1 cellular context compared by ENCODE assay signal in the genomic region with DNA sequence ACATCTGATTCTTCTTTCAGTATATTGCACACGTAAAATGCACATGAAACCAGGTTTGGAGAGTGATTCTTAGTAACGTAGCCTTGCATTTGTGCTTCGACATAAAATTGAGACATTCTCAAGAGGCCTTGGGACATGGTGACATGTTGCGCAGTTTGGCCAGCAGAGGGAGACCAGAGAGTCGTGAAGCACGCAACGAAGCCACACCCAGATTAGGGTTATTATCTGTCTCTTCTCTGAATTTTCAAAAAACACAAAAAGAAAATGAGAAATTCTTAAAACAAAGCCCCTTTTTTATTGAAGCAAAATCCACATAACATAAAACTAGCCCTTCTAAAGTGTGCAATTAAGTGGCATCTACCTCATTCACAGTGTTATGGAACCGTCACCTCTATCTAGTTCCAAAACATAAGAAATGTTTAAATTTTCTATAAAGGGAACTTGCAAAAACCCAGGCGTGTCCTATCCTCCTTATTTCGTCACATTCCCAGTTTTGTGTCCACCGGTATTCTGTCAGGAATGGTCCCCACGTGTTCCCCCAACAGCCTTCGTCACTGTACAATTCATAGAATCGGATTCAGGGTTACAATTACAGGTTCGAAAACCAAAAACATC.
A peak's percentile ranks its signal among the peaks of the same experiment; 100 is the strongest.
TF ChIP-seq lines count a peak whose summit lies in the region.

No MANE protein-coding gene starts in this region.

TF ChIP-seq in K562, 482 proteins besides CTCF, POLR2A, EP300 and RAD21 (continued from another document and continues in another):
- TF ChIP-seq AFF4 (CRISPR knock-in tag; IDR thresholded peaks at IDR 0.05) (no peak), ZNF830 (CRISPR knock-in tag; IDR thresholded peaks at IDR 0.05) (no peak), PHF8 (IDR thresholded peaks at IDR 0.05; ENCODE audit: borderline replicate concordance, low read length) (no peak), ZNF140 (CRISPR knock-in tag; IDR thresholded peaks at IDR 0.05) (0 out of 2 replicates have a peak, but pooled peaks have one; percentile 38), BDP1 (IDR thresholded peaks at IDR 0.05; ENCODE audit: insufficient read depth, insufficient read length) (no peak), GTF2E2 (tag; IDR thresholded peaks at IDR 0.05) (no peak), KAT7 (CRISPR knock-in tag; IDR thresholded peaks at IDR 0.05; ENCODE audit: borderline replicate concordance) (no peak), YY1 (IDR thresholded peaks at IDR 0.05; ENCODE audit: borderline replicate concordance in 1 of 3, control insufficient read depth in 1 of 3, extremely low read depth in 1 of 3, insufficient read depth in 3 of 3, insufficient read length in 1 of 3, insufficient replicate concordance in 2 of 3, low read depth in 1 of 3, low read length in 2 of 3) (no peak), ARNT (IDR thresholded peaks at IDR 0.05) (no peak), ZNF77 (CRISPR knock-in tag; IDR thresholded peaks at IDR 0.05) (no peak), PCBP1 (IDR thresholded peaks at IDR 0.05; ENCODE audit: low read depth, low read length, poor library complexity, severe bottlenecking) (no peak), PML (IDR thresholded peaks at IDR 0.05; ENCODE audit: low read length) (peak; percentile 13; the same call in 1 of the 2 replicates), NR2C2 (CRISPR knock-in tag; IDR thresholded peaks at IDR 0.05) (no peak), NR2C2 (tag; IDR thresholded peaks at IDR 0.05) (no peak), CEBPG (CRISPR knock-in tag; IDR thresholded peaks at IDR 0.05) (no peak), CEBPG (tag; conservative IDR thresholded peaks at IDR 0.05 in 1 of 2, IDR thresholded peaks at IDR 0.05 in 1 of 2) (peak in 1 of 2 experiments; percentile 45; a peak in 1 of 4 replicates), NR3C1 (CRISPR knock-in tag; IDR thresholded peaks at IDR 0.05) (no peak), FOXK1 (CRISPR knock-in tag; IDR thresholded peaks at IDR 0.05; ENCODE audit: borderline replicate concordance) (no peak), ESRRA (IDR thresholded peaks at IDR 0.05; ENCODE audit: borderline replicate concordance, low read depth) (no peak), POLR2AphosphoS2 (IDR thresholded peaks at IDR 0.05; ENCODE audit: low read length) (no peak), SNIP1 (IDR thresholded peaks at IDR 0.05; ENCODE audit: low read depth) (no peak), MED1 (CRISPR knock-in tag; IDR thresholded peaks at IDR 0.05; ENCODE audit: borderline replicate concordance) (no peak), CBFB (CRISPR knock-in tag; IDR thresholded peaks at IDR 0.05) (no peak), ZNF655 (CRISPR knock-in tag; IDR thresholded peaks at IDR 0.05) (no peak), ZNF695 (CRISPR knock-in tag; IDR thresholded peaks at IDR 0.05) (no peak), ATF7 (IDR thresholded peaks at IDR 0.05) (no peak), ZFX (CRISPR knock-in tag; IDR thresholded peaks at IDR 0.05) (no peak), NCOA2 (IDR thresholded peaks at IDR 0.05; ENCODE audit: partially characterized antibody in 2 of 2) (no peak), HNRNPK (IDR thresholded peaks at IDR 0.05; ENCODE audit: low read depth, low read length, poor library complexity, severe bottlenecking) (no peak), BCOR (IDR thresholded peaks at IDR 0.05) (no peak), ZBTB7A (IDR thresholded peaks at IDR 0.05; ENCODE audit: borderline replicate concordance, control insufficient read depth, low read depth, low read length) (no peak), PHTF2 (CRISPR knock-in tag; IDR thresholded peaks at IDR 0.05) (no peak), SNAPC5 (CRISPR knock-in tag; IDR thresholded peaks at IDR 0.05) (no peak)
- TF ChIP-seq, protein P1, sequence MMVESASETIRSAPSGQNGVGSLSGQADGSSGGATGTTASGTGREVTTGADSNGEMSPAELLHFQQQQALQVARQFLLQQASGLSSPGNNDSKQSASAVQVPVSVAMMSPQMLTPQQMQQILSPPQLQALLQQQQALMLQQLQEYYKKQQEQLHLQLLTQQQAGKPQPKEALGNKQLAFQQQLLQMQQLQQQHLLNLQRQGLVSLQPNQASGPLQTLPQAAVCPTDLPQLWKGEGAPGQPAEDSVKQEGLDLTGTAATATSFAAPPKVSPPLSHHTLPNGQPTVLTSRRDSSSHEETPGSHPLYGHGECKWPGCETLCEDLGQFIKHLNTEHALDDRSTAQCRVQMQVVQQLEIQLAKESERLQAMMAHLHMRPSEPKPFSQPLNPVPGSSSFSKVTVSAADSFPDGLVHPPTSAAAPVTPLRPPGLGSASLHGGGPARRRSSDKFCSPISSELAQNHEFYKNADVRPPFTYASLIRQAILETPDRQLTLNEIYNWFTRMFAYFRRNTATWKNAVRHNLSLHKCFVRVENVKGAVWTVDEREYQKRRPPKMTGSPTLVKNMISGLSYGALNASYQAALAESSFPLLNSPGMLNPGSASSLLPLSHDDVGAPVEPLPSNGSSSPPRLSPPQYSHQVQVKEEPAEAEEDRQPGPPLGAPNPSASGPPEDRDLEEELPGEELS (CRISPR knock-in tag; IDR thresholded peaks at IDR 0.05; ENCODE audit: borderline replicate concordance): no peak
- TF ChIP-seq, protein P2, sequence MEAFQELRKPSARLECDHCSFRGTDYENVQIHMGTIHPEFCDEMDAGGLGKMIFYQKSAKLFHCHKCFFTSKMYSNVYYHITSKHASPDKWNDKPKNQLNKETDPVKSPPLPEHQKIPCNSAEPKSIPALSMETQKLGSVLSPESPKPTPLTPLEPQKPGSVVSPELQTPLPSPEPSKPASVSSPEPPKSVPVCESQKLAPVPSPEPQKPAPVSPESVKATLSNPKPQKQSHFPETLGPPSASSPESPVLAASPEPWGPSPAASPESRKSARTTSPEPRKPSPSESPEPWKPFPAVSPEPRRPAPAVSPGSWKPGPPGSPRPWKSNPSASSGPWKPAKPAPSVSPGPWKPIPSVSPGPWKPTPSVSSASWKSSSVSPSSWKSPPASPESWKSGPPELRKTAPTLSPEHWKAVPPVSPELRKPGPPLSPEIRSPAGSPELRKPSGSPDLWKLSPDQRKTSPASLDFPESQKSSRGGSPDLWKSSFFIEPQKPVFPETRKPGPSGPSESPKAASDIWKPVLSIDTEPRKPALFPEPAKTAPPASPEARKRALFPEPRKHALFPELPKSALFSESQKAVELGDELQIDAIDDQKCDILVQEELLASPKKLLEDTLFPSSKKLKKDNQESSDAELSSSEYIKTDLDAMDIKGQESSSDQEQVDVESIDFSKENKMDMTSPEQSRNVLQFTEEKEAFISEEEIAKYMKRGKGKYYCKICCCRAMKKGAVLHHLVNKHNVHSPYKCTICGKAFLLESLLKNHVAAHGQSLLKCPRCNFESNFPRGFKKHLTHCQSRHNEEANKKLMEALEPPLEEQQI (IDR thresholded peaks at IDR 0.05): peak; percentile 70
- TF ChIP-seq, protein P3, sequence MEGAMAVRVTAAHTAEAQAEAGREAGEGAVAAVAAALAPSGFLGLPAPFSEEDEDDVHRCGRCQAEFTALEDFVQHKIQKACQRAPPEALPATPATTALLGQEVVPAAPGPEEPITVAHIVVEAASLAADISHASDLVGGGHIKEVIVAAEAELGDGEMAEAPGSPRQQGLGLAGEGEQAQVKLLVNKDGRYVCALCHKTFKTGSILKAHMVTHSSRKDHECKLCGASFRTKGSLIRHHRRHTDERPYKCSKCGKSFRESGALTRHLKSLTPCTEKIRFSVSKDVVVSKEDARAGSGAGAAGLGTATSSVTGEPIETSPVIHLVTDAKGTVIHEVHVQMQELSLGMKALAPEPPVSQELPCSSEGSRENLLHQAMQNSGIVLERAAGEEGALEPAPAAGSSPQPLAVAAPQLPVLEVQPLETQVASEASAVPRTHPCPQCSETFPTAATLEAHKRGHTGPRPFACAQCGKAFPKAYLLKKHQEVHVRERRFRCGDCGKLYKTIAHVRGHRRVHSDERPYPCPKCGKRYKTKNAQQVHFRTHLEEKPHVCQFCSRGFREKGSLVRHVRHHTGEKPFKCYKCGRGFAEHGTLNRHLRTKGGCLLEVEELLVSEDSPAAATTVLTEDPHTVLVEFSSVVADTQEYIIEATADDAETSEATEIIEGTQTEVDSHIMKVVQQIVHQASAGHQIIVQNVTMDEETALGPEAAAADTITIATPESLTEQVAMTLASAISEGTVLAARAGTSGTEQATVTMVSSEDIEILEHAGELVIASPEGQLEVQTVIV (CRISPR knock-in tag; IDR thresholded peaks at IDR 0.05; ENCODE audit: borderline replicate concordance): no peak
- TF ChIP-seq, protein P4, sequence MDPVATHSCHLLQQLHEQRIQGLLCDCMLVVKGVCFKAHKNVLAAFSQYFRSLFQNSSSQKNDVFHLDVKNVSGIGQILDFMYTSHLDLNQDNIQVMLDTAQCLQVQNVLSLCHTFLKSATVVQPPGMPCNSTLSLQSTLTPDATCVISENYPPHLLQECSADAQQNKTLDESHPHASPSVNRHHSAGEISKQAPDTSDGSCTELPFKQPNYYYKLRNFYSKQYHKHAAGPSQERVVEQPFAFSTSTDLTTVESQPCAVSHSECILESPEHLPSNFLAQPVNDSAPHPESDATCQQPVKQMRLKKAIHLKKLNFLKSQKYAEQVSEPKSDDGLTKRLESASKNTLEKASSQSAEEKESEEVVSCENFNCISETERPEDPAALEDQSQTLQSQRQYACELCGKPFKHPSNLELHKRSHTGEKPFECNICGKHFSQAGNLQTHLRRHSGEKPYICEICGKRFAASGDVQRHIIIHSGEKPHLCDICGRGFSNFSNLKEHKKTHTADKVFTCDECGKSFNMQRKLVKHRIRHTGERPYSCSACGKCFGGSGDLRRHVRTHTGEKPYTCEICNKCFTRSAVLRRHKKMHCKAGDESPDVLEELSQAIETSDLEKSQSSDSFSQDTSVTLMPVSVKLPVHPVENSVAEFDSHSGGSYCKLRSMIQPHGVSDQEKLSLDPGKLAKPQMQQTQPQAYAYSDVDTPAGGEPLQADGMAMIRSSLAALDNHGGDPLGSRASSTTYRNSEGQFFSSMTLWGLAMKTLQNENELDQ (CRISPR knock-in tag; IDR thresholded peaks at IDR 0.05; ENCODE audit: borderline replicate concordance): no peak
- TF ChIP-seq, protein P5, sequence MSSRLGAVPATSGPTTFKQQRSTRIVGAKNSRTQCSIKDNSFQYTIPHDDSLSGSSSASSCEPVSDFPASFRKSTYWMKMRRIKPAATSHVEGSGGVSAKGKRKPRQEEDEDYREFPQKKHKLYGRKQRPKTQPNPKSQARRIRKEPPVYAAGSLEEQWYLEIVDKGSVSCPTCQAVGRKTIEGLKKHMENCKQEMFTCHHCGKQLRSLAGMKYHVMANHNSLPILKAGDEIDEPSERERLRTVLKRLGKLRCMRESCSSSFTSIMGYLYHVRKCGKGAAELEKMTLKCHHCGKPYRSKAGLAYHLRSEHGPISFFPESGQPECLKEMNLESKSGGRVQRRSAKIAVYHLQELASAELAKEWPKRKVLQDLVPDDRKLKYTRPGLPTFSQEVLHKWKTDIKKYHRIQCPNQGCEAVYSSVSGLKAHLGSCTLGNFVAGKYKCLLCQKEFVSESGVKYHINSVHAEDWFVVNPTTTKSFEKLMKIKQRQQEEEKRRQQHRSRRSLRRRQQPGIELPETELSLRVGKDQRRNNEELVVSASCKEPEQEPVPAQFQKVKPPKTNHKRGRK (tag; IDR thresholded peaks at IDR 0.05): no peak
- TF ChIP-seq, protein P6, sequence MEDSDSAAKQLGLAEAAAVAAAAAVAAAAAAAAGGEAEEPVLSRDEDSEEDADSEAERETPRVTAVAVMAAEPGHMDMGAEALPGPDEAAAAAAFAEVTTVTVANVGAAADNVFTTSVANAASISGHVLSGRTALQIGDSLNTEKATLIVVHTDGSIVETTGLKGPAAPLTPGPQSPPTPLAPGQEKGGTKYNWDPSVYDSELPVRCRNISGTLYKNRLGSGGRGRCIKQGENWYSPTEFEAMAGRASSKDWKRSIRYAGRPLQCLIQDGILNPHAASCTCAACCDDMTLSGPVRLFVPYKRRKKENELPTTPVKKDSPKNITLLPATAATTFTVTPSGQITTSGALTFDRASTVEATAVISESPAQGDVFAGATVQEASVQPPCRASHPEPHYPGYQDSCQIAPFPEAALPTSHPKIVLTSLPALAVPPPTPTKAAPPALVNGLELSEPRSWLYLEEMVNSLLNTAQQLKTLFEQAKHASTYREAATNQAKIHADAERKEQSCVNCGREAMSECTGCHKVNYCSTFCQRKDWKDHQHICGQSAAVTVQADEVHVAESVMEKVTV (CRISPR knock-in tag; IDR thresholded peaks at IDR 0.05): peak; percentile 73
